Comparison of ENCODE assay signal across 28 cellular contexts in the genomic region with DNA sequence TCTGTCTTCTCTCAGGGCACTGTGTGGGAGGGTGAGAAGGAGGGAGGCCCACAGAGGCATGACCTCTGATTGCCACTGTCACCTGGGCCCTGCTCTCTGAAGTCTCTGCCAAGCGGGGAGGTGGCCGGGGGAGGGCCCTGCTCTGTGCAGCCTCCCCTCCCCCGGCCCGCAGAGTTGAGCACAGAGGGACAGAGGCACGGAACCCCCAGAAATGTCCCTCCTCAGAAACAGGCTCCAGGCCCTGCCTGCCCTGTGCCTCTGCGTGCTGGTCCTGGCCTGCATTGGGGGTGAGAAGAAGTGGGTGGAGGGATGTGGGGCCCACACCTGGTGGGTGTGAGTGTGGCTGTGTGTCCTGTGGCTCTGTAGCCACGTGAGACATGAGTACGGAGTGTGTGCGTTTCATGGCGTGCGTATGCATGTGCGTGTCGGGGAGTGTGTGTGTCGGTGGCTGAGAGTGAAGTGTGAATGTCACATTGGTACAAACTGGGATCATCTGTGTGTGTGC. TPM values are rescaled to one million over a fixed set of nuclear protein-coding genes. Genes with fewer than 3 reads are reported as not detected.
"Had no signal": no experiment of that assay in that cellular context is flagged by ENCODE, and none has a peak within 500 bp of the region (broad histone marks: within the 10 kb centered on the region; RNA-seq: fewer than 3 reads in every experiment).

TSS of gene APOC4 (plus strand) at position 171 of the 505 bp plus-strand sequence. CDS start at position 212, 41 bp downstream.

- ATAC-seq: gastrocnemius medialis; heart left ventricle; left colon; lower lobe of right lung; naive thymus-derived CD4-positive, alpha-beta T cell; pancreas; right cardiac atrium; stimulated activated naive CD8-positive, alpha-beta T cell treated with anti-CD3 and anti-CD28 coated beads, Interleukin-15, amount 100 ng/mL, for 72 hours had no signal

- H3K4me1 ChIP-seq: breast epithelium, colonic mucosa, esophagus muscularis mucosa, gastrocnemius medialis, lower lobe of right lung, neural progenitor cell, pancreas, suprapubic skin, tibial nerve had no signal

- H3K27me3 ChIP-seq: breast epithelium, colonic mucosa, dorsolateral prefrontal cortex, esophagus muscularis mucosa, gastrocnemius medialis, heart left ventricle, neural progenitor cell, pancreas, suprapubic skin, tibial nerve had no signal

- H3K27ac ChIP-seq: breast epithelium, colonic mucosa, esophagus muscularis mucosa, gastrocnemius medialis, heart left ventricle, lower lobe of right lung, neural progenitor cell, pancreas, suprapubic skin, tibial nerve had no signal

- H3K4me2 ChIP-seq: neural progenitor cell had no signal

- H3K9ac ChIP-seq: neural progenitor cell had no signal

- H3K4me3 ChIP-seq: colonic mucosa, dorsolateral prefrontal cortex, esophagus muscularis mucosa, gastrocnemius medialis, heart left ventricle, lower lobe of right lung, neural progenitor cell, pancreas, suprapubic skin, tibial nerve had no signal

- H3K9me3 ChIP-seq: breast epithelium, colonic mucosa, esophagus muscularis mucosa, gastrocnemius medialis, heart left ventricle, lower lobe of right lung, pancreas, suprapubic skin, tibial nerve had no signal

- DNase-seq: activated B cell treated with CpG ODN at 0.5 μM for 24 hours; activated CD4-positive, alpha-beta memory T cell treated with anti-CD3 and anti-CD28 coated beads for 36 hours; activated CD4-positive, alpha-beta T cell treated with anti-CD3 and anti-CD28 coated beads for 4 hours; activated naive CD4-positive, alpha-beta T cell treated with Interleukin-2 at 50 U/mL for 16 hours; activated naive CD8-positive, alpha-beta T cell treated with anti-CD3 and anti-CD28 coated beads, Interleukin-2, amount 10 ng/mL, durations not matched to agents 7 days and 5 days; activated T-cell treated with anti-CD3 and anti-CD28 coated beads, Interleukin-2, amount 50 U/mL, for 48 hours; amniotic stem cell; colonic mucosa; dorsolateral prefrontal cortex; gastrocnemius medialis; islet precursor cell; left colon; lower lobe of right lung; naive thymus-derived CD4-positive, alpha-beta T cell; pancreas; right cardiac atrium; stimulated activated CD4-positive, alpha-beta T cell treated with anti-CD3 and anti-CD28 coated beads, Interleukin-12 subunit alpha, Interleukin-12 subunit beta, amount 100 ng/mL, for 4 hours; stimulated activated CD4-positive, alpha-beta T cell treated with anti-CD3 and anti-CD28 coated beads, Interleukin-4, amount 100 ng/mL, for 4 hours; stimulated activated naive CD8-positive, alpha-beta T cell treated with anti-CD3 and anti-CD28 coated beads, Interleukin-15, amount 100 ng/mL, for 72 hours had no signal

- H2AFZ ChIP-seq: neural progenitor cell had no signal

- H3K36me3 ChIP-seq: breast epithelium, colonic mucosa, esophagus muscularis mucosa, gastrocnemius medialis, heart left ventricle, lower lobe of right lung, neural progenitor cell, pancreas, suprapubic skin, tibial nerve had no signal

RNA-seq across cellular contexts. Expression of gene APOC4, which starts in this region (rescaled TPM):
- total RNA-seq: activated B cell treated with CpG ODN at 0.5 μM for 24 hours; activated CD4-positive, alpha-beta memory T cell treated with anti-CD3 and anti-CD28 coated beads for 36 hours; activated naive CD8-positive, alpha-beta T cell treated with anti-CD3 and anti-CD28 coated beads, Interleukin-2, amount 10 ng/mL, durations not matched to agents 7 days and 5 days; breast epithelium; colonic mucosa; esophagus muscularis mucosa; gastrocnemius medialis; heart left ventricle; left colon; naive thymus-derived CD4-positive, alpha-beta T cell; pulmonary artery endothelial cell; right cardiac atrium; skeletal muscle tissue; suprapubic skin; tibial nerve; urinary bladder had no signal
